In genomic region chr17:67993998-67994361, GRCh38 we compare ENCODE assay signal across 8 cellular contexts. TPM values are rescaled to one million over a fixed set of nuclear protein-coding genes. Genes with fewer than 3 reads are reported as not detected.
DNase-seq lines count a peak whose midpoint lies in the region; ATAC-seq lines count a peak whose summit lies in the region.

No MANE protein-coding gene starts in this region.

- H3K36me3 Mint-ChIP-seq in stimulated activated naive B cell treated with anti-CD40 and anti-IgM and Interleukin-4, amounts not matched to agents 10 μg/mL and 1 μg/mL and 100 μg/mL, for 72 hours: peaks cover 0 to 2% of the 10 kb centered on the region in 2 donors

- H3K9ac ChIP-seq in HUES64 (ENCODE audit: low read depth, low read length) (peak overlapping the region; percentile 83), adipocyte (ENCODE audit: low read length) (peak overlapping the region; percentile 91)

- DNase-seq in NCI-H345 (lab: John Stamatoyannopoulos, UW) (peak; percentile 62), NCI-H345 treated with DMSO at 0.1 percent for 48 hours (lab: John Stamatoyannopoulos, UW; ENCODE audit: unreplicated experiment) (no peak), adipocyte (ENCODE audit: low read depth) (no peak), NCI-H1436 (lab: John Stamatoyannopoulos, UW) (no peak)
- no peak for DNase-seq in stimulated activated naive B cell treated with anti-CD40 and anti-IgM and Interleukin-4, amounts not matched to agents 10 μg/mL and 1 μg/mL and 100 μg/mL, for 72 hours
- no peak for DNase-seq in stimulated activated CD8-positive, alpha-beta memory T cell treated with anti-CD3 and anti-CD28 coated beads, Interleukin-4, amount 100 ng/mL, for 48 hours

- peak overlapping the region; percentile 82; the same call in 1 of the 2 replicates for H3K27ac ChIP-seq in HUES64 (ENCODE audit: low read depth, low read length)

- peak in 1 of 2 donors; percentile 4 for ATAC-seq in stimulated activated naive B cell treated with anti-CD40 and anti-IgM and Interleukin-4, amounts not matched to agents 10 μg/mL and 1 μg/mL and 100 μg/mL, for 72 hours (replicated peaks)

- peak overlapping the region; percentile 82 to 97 for H3K4me3 Mint-ChIP-seq in stimulated activated naive B cell treated with anti-CD40 and anti-IgM and Interleukin-4, amounts not matched to agents 10 μg/mL and 1 μg/mL and 100 μg/mL, for 72 hours

- WGBS in HUES64: 2% methylated on average over 21 of the region's 21 CpGs

- H3K27me3 ChIP-seq in HUES64 (ENCODE audit: insufficient read depth, low read length) (peaks cover 25% of the 10 kb centered on the region), adipocyte (replicated peaks; ENCODE audit: control insufficient read depth, insufficient read depth, low read length) (no peaks in the 10 kb centered on the region)

- H3K27ac Mint-ChIP-seq in stimulated activated naive B cell treated with anti-CD40 and anti-IgM and Interleukin-4, amounts not matched to agents 10 μg/mL and 1 μg/mL and 100 μg/mL, for 72 hours: peak overlapping the region; percentile 91

- no peaks in the 10 kb centered on the region for H3K9me3 Mint-ChIP-seq in stimulated activated naive B cell treated with anti-CD40 and anti-IgM and Interleukin-4, amounts not matched to agents 10 μg/mL and 1 μg/mL and 100 μg/mL, for 72 hours

- H3K9me3 ChIP-seq in HUES64 (ENCODE audit: insufficient read depth, low read depth, low read length): no peaks in the 10 kb centered on the region
- H3K9me3 ChIP-seq in adipocyte (ENCODE audit: control insufficient read depth, low read length): no peaks in the 10 kb centered on the region

- H3K4me3 ChIP-seq in HUES64 (ENCODE audit: low read length) (peak overlapping the region; percentile 79), adipocyte (ENCODE audit: low read length) (peak overlapping the region; percentile 87), iPS-11a (ENCODE audit: low read depth, low read length) (peak overlapping the region; percentile 56)

- H3K27me3 Mint-ChIP-seq in stimulated activated naive B cell treated with anti-CD40 and anti-IgM and Interleukin-4, amounts not matched to agents 10 μg/mL and 1 μg/mL and 100 μg/mL, for 72 hours: peaks cover 8 to 22% of the 10 kb centered on the region in 2 donors

- H3K4me1 ChIP-seq in HUES64 (ENCODE audit: insufficient read depth, low read length): peaks cover 13% of the 10 kb centered on the region
- H3K4me1 ChIP-seq in adipocyte (ENCODE audit: control insufficient read depth, insufficient read depth, low read length): peaks cover 24% of the 10 kb centered on the region

- H3K36me3 ChIP-seq in HUES64 (ENCODE audit: insufficient read depth, low read length): peaks cover 12% of the 10 kb centered on the region
- no peaks in the 10 kb centered on the region for H3K36me3 ChIP-seq in adipocyte (ENCODE audit: control insufficient read depth, insufficient read depth, low read length, severe bottlenecking)

- H3K4me1 Mint-ChIP-seq in stimulated activated naive B cell treated with anti-CD40 and anti-IgM and Interleukin-4, amounts not matched to agents 10 μg/mL and 1 μg/mL and 100 μg/mL, for 72 hours: peaks cover 23 to 40% of the 10 kb centered on the region in 2 donors

RNA-seq across cellular contexts. Expression of gene C17orf58, which starts 2.3 kb away (rescaled TPM):
- 16.0 TPM for polyA plus RNA-seq in HUES64 (2013, experiment 1 of 2)
- polyA plus RNA-seq in HUES64 (2013, experiment 2 of 2): 20.2 TPM

RNA-seq across cellular contexts. Expression of gene KPNA2, which starts 41.6 kb away (rescaled TPM):
- polyA plus RNA-seq in HUES64 (2013, experiment 1 of 2): 365 TPM
- polyA plus RNA-seq in HUES64 (2013, experiment 2 of 2): 396 TPM
